In genomic region chr12:1890119-1890703, GRCh38 we compare ENCODE assay signal across 30 cellular contexts. TPM values are rescaled to one million over a fixed set of nuclear protein-coding genes. Genes with fewer than 3 reads are reported as not detected.
"Had no signal": no experiment of that assay in that cellular context is flagged by ENCODE, and none has a peak within 500 bp of the region (broad histone marks: within the 10 kb centered on the region; RNA-seq: fewer than 3 reads in every experiment).

No MANE protein-coding gene starts in this region.

- H3K4me3 ChIP-seq: gastrocnemius medialis, left lung, lower lobe of right lung, mucosa of descending colon, pancreas, prostate gland, sigmoid colon, thoracic aorta, vagina had no signal

- H3K27ac Mint-ChIP-seq: activated B cell treated with CpG ODN at 0.5 μM for 24 hours; activated naive CD4-positive, alpha-beta T cell treated with anti-CD3 and anti-CD28 coated beads, Interleukin-2, amount 50 U/mL, for 72 hours; immature natural killer cell; nephron progenitor cell; stimulated activated effector memory CD8-positive, alpha-beta T cell treated with anti-CD3 and anti-CD28 coated beads, Interleukin-12 subunit alpha, Interleukin-12 subunit beta, amount 100 ng/mL, for 72 hours; stimulated activated naive CD8-positive, alpha-beta T cell treated with anti-CD3 and anti-CD28 coated beads, Interleukin-15, Interleukin-2, amounts not matched to agents 100 ng/mL and 50 ng/mL, for 24 hours; T-helper 2 cell treated with Interferon-gamma antibody and Interleukin-4, amounts not matched to agents 5 μg/mL and 100 μg/mL, for 36 hours; type B pancreatic cell had no signal

- DNase-seq: activated B cell treated with CpG ODN at 0.5 μM for 24 hours; activated CD4-positive, alpha-beta T cell treated with anti-CD3 and anti-CD28 coated beads for 4 hours; activated CD4-positive, alpha-beta T cell treated with anti-CD3 and anti-CD28 coated beads, Interleukin-2, amount 50 U/mL, for 48 hours; activated naive CD4-positive, alpha-beta T cell; activated T-cell treated with anti-CD3 and anti-CD28 coated beads, Interleukin-2, amount 50 U/mL, for 48 hours; effector memory CD4-positive, alpha-beta T cell; gastrocnemius medialis; glutamatergic neuron; immature natural killer cell; kidney glomerular epithelial cell; left lung; lower lobe of right lung; mesendoderm; mucosa of descending colon; nephron progenitor cell; retina; sigmoid colon; small intestine; stimulated activated CD4-positive, alpha-beta T cell treated with anti-CD3 and anti-CD28 coated beads, Interleukin-4, amount 100 ng/mL, for 24 hours; T-helper 1 cell had no signal

- H3K4me1 ChIP-seq: gastrocnemius medialis, left lung, lower lobe of right lung, pancreas, prostate gland, sigmoid colon, vagina had no signal

- H3K36me3 ChIP-seq: gastrocnemius medialis, left lung, lower lobe of right lung, pancreas, prostate gland, sigmoid colon, thoracic aorta, vagina had no signal

- H3K4me1 Mint-ChIP-seq: activated B cell treated with CpG ODN at 0.5 μM for 24 hours; immature natural killer cell; nephron progenitor cell; stimulated activated effector memory CD8-positive, alpha-beta T cell treated with anti-CD3 and anti-CD28 coated beads, Interleukin-12 subunit alpha, Interleukin-12 subunit beta, amount 100 ng/mL, for 72 hours had no signal

- H3K27ac ChIP-seq: gastrocnemius medialis, left lung, lower lobe of right lung, pancreas, prostate gland, sigmoid colon, thoracic aorta, vagina had no signal

- H3K4me3 Mint-ChIP-seq: activated B cell treated with CpG ODN at 0.5 μM for 24 hours; immature natural killer cell; nephron progenitor cell; stimulated activated effector memory CD8-positive, alpha-beta T cell treated with anti-CD3 and anti-CD28 coated beads, Interleukin-12 subunit alpha, Interleukin-12 subunit beta, amount 100 ng/mL, for 72 hours; stimulated activated naive CD8-positive, alpha-beta T cell treated with anti-CD3 and anti-CD28 coated beads, Interleukin-15, Interleukin-2, amounts not matched to agents 100 ng/mL and 50 ng/mL, for 24 hours; T-helper 2 cell treated with Interferon-gamma antibody and Interleukin-4, amounts not matched to agents 5 μg/mL and 100 μg/mL, for 36 hours; type B pancreatic cell had no signal

- H3K27me3 ChIP-seq: gastrocnemius medialis, pancreas, sigmoid colon, vagina had no signal

- ATAC-seq: activated naive CD4-positive, alpha-beta T cell treated with anti-CD3 and anti-CD28 coated beads, Interleukin-2, amount 50 U/mL, for 72 hours; gastrocnemius medialis; left lung; lower lobe of right lung; mucosa of descending colon; pancreas; stimulated activated effector memory CD8-positive, alpha-beta T cell treated with anti-CD3 and anti-CD28 coated beads, Interleukin-12 subunit alpha, Interleukin-12 subunit beta, amount 100 ng/mL, for 72 hours had no signal

- H3K36me3 Mint-ChIP-seq: stimulated activated effector memory CD8-positive, alpha-beta T cell treated with anti-CD3 and anti-CD28 coated beads, Interleukin-12 subunit alpha, Interleukin-12 subunit beta, amount 100 ng/mL, for 72 hours had no signal

- H3K9me3 ChIP-seq: pancreas, prostate gland had no signal

RNA-seq across cellular contexts. Expression of gene CACNA2D4, which starts 28.2 kb away (rescaled TPM):
- total RNA-seq: bronchial epithelial cell had no signal
